Comparison of ENCODE assay signal across 8 cellular contexts in genomic region chr3:43389388-43390254, GRCh38.
DNase-seq lines count a peak whose midpoint lies in the region; ATAC-seq and TF ChIP-seq lines count a peak whose summit lies in the region.

No MANE protein-coding gene starts in this region.

- H3K36me3 ChIP-seq in kidney epithelial cell (ENCODE audit: control insufficient read depth, insufficient read depth, low read length) (no peaks in the 10 kb centered on the region), H7 (replicated peaks; ENCODE audit: control insufficient read depth, insufficient read depth, low read length) (no peaks in the 10 kb centered on the region)

- H3K36me3 Mint-ChIP-seq in glutamatergic neuron (ENCODE audit: unreplicated experiment) = peaks cover 11% of the 10 kb centered on the region

- H3K4me3 Mint-ChIP-seq in glutamatergic neuron (ENCODE audit: unreplicated experiment) = no peak overlapping the region

- TF ChIP-seq CTCF in kidney epithelial cell (IDR thresholded peaks at IDR 0.05; ENCODE audit: insufficient read depth, low read length, poor library complexity, severe bottlenecking) = no peak
- no peak for TF ChIP-seq CTCF in glutamatergic neuron (IDR thresholded peaks at IDR 0.05; ENCODE audit: partially characterized antibody, unreplicated experiment)

- no peaks in the 10 kb centered on the region for H3K4me1 Mint-ChIP-seq in glutamatergic neuron (ENCODE audit: low read depth, unreplicated experiment)

- DNase-seq in T follicular helper cell (ENCODE audit: low read depth) = peak; percentile 68
- DNase-seq in activated naive CD8-positive, alpha-beta T cell treated with anti-CD3 and anti-CD28 coated beads, Interleukin-2, amount 50 U/mL, for 16 hours (ENCODE audit: low read depth, low spot score) = peak; percentile 26
- DNase-seq in kidney epithelial cell (ENCODE audit: low read depth) = peak; percentile 23
- peak; percentile 30 for DNase-seq in stimulated activated CD8-positive, alpha-beta memory T cell treated with anti-CD3 and anti-CD28 coated beads, Interleukin-15, amount 100 ng/mL, for 1 hour (ENCODE audit: low read depth)
- DNase-seq in NCI-H2081 (lab: John Stamatoyannopoulos, UW) = no peak
- no peak for DNase-seq in glutamatergic neuron
- DNase-seq in H7 = no peak

- peak; percentile 70 for ATAC-seq in GM21423 (IDR thresholded peaks at IDR 0.05; ENCODE audit: unreplicated experiment)

- peaks cover 2% of the 10 kb centered on the region for H3K9me3 Mint-ChIP-seq in glutamatergic neuron (ENCODE audit: unreplicated experiment)

- H3K27ac Mint-ChIP-seq in glutamatergic neuron (ENCODE audit: unreplicated experiment) = no peak overlapping the region

- H3K4me3 ChIP-seq in kidney epithelial cell (ENCODE audit: low read depth, low read length) (no peak overlapping the region), H7 (ENCODE audit: insufficient read depth, low read depth, low read length) (no peak overlapping the region)

- no peaks in the 10 kb centered on the region for H3K27me3 Mint-ChIP-seq in glutamatergic neuron (ENCODE audit: unreplicated experiment)

- H3K27me3 ChIP-seq in kidney epithelial cell (ENCODE audit: control insufficient read depth, insufficient read depth, low read length) = no peaks in the 10 kb centered on the region
- H3K27me3 ChIP-seq in H7 (ENCODE audit: control insufficient read depth, insufficient read depth, low read length) = no peaks in the 10 kb centered on the region

Comparison
In these comparisons a context has a peak if more than half of its experiments do, and no peak if none do; other contexts are left out.
1. DNase-seq: peak in T follicular helper cell (single experiment), activated naive CD8-positive, alpha-beta T cell treated with anti-CD3 and anti-CD28 coated beads, Interleukin-2, amount 50 U/mL, for 16 hours (single experiment), kidney epithelial cell (single experiment) and stimulated activated CD8-positive, alpha-beta memory T cell treated with anti-CD3 and anti-CD28 coated beads, Interleukin-15, amount 100 ng/mL, for 1 hour (single experiment); none in NCI-H2081 (0 of 2), glutamatergic neuron (single experiment) and H7 (single experiment).